In the genomic region with DNA sequence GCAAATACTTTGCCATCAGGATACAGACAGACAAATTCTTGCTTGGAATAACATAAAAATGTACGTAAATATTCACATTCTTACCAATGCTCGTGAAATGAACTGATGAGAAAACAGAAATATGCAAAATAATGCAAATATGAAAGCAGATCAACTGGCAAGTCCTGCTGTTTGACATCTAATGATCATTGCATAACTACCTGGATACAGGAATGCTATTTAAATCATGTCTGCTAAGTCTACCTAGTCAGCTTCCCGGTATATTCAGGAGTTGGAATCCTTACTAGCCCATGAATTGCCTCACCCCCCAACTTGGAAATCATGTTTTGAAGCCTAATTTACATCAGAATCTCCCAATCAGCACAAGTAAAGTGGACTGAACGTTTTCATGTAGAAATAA, we compare ENCODE assay signal across 29 cellular contexts.
"Had no signal": no experiment of that assay in that cellular context is flagged by ENCODE, and none has a peak within 500 bp of the region (broad histone marks: within the 10 kb centered on the region; RNA-seq: fewer than 3 reads in every experiment).

No MANE protein-coding gene starts in this region.

- H3K27me3 Mint-ChIP-seq: natural killer cell treated with Interleukin-12 subunit alpha and Interleukin-12 subunit beta and Interleukin-15 and Interleukin-18, amount 100 ng/mL, for 72 hours; progenitor cell of endocrine pancreas; stimulated activated naive B cell treated with anti-CD40 and anti-IgM and Interleukin-4, amounts not matched to agents 10 μg/mL and 1 μg/mL and 100 μg/mL, for 72 hours; stimulated activated naive CD8-positive, alpha-beta T cell treated with anti-CD3 and anti-CD28 coated beads, Interleukin-15, Interleukin-2, amounts not matched to agents 100 ng/mL and 50 ng/mL, for 24 hours; type B pancreatic cell had no signal

- H3K4me1 ChIP-seq: neural progenitor cell, parathyroid adenoma, psoas muscle, right lobe of liver, sigmoid colon, stomach, thyroid gland, tibial nerve, upper lobe of right lung had no signal

- H3K9me3 ChIP-seq: ovary, psoas muscle, right lobe of liver, sigmoid colon, stomach, thoracic aorta, thyroid gland, tibial nerve, upper lobe of right lung, uterus had no signal

- H3K9me3 Mint-ChIP-seq: nephron progenitor cell; neural progenitor cell; stimulated activated naive B cell treated with anti-CD40 and anti-IgM and Interleukin-4, amounts not matched to agents 10 μg/mL and 1 μg/mL and 100 μg/mL, for 72 hours had no signal

- H3K36me3 ChIP-seq: neural progenitor cell, ovary, right lobe of liver, sigmoid colon, stomach, thoracic aorta, thyroid gland, tibial nerve, upper lobe of right lung, uterus had no signal

- H3K27me3 ChIP-seq: neural progenitor cell, ovary, right lobe of liver, sigmoid colon, stomach, thyroid gland, tibial nerve, upper lobe of right lung, uterus had no signal

- H3K4me3 ChIP-seq: neural progenitor cell, ovary, psoas muscle, right lobe of liver, sigmoid colon, stomach, thoracic aorta, thyroid gland, tibial nerve, upper lobe of right lung, uterus had no signal

- H3K4me2 ChIP-seq: neural progenitor cell had no signal

- H3K4me1 Mint-ChIP-seq: naive thymus-derived CD8-positive, alpha-beta T cell; nephron progenitor cell; neural progenitor cell; stimulated activated effector memory CD8-positive, alpha-beta T cell treated with anti-CD3 and anti-CD28 coated beads, Interleukin-12 subunit alpha, Interleukin-12 subunit beta, amount 100 ng/mL, for 72 hours; stimulated activated naive B cell treated with anti-CD40 and anti-IgM and Interleukin-4, amounts not matched to agents 10 μg/mL and 1 μg/mL and 100 μg/mL, for 72 hours had no signal

- H3K9ac ChIP-seq: neural progenitor cell, parathyroid adenoma had no signal

- H3K27ac Mint-ChIP-seq: naive thymus-derived CD8-positive, alpha-beta T cell; natural killer cell treated with Interleukin-12 subunit alpha and Interleukin-12 subunit beta and Interleukin-15 and Interleukin-18, amount 100 ng/mL, for 72 hours; nephron progenitor cell; neural progenitor cell; progenitor cell of endocrine pancreas; stimulated activated effector memory CD8-positive, alpha-beta T cell treated with anti-CD3 and anti-CD28 coated beads, Interleukin-12 subunit alpha, Interleukin-12 subunit beta, amount 100 ng/mL, for 72 hours; stimulated activated naive B cell treated with anti-CD40 and anti-IgM and Interleukin-4, amounts not matched to agents 10 μg/mL and 1 μg/mL and 100 μg/mL, for 72 hours; stimulated activated naive CD8-positive, alpha-beta T cell treated with anti-CD3 and anti-CD28 coated beads, Interleukin-15, Interleukin-2, amounts not matched to agents 100 ng/mL and 50 ng/mL, for 24 hours; type B pancreatic cell had no signal

- H3K4me3 Mint-ChIP-seq: naive thymus-derived CD8-positive, alpha-beta T cell; natural killer cell treated with Interleukin-12 subunit alpha and Interleukin-12 subunit beta and Interleukin-15 and Interleukin-18, amount 100 ng/mL, for 72 hours; nephron progenitor cell; neural progenitor cell; stimulated activated effector memory CD8-positive, alpha-beta T cell treated with anti-CD3 and anti-CD28 coated beads, Interleukin-12 subunit alpha, Interleukin-12 subunit beta, amount 100 ng/mL, for 72 hours; stimulated activated naive B cell treated with anti-CD40 and anti-IgM and Interleukin-4, amounts not matched to agents 10 μg/mL and 1 μg/mL and 100 μg/mL, for 72 hours; stimulated activated naive CD8-positive, alpha-beta T cell treated with anti-CD3 and anti-CD28 coated beads, Interleukin-15, Interleukin-2, amounts not matched to agents 100 ng/mL and 50 ng/mL, for 24 hours; type B pancreatic cell had no signal

- H3K27ac ChIP-seq: neural progenitor cell, ovary, parathyroid adenoma, psoas muscle, right lobe of liver, sigmoid colon, stomach, thoracic aorta, thyroid gland, tibial nerve, upper lobe of right lung, uterus had no signal

- DNase-seq: naive thymus-derived CD8-positive, alpha-beta T cell; nephron progenitor cell; occipital lobe; ovary; posterior cingulate gyrus; psoas muscle; right cardiac atrium; right lobe of liver; sigmoid colon; small intestine; stimulated activated CD4-positive, alpha-beta T cell treated with anti-CD3 and anti-CD28 coated beads, Interleukin-15, amount 100 ng/mL, for 24 hours; stimulated activated CD4-positive, alpha-beta T cell treated with anti-CD3 and anti-CD28 coated beads, Interleukin-2, amount 100 ng/mL, for 24 hours; stimulated activated CD4-positive, alpha-beta T cell treated with anti-CD3 and anti-CD28 coated beads, Interleukin-2, amount 100 ng/mL, for 48 hours; stimulated activated CD4-positive, alpha-beta T cell treated with anti-CD3 and anti-CD28 coated beads, Interleukin-4, amount 100 ng/mL, for 24 hours; stimulated activated naive B cell treated with anti-CD40 and anti-IgM and Interleukin-4, amounts not matched to agents 10 μg/mL and 1 μg/mL and 100 μg/mL, for 72 hours; stimulated activated naive CD4-positive, alpha-beta T cell treated with Interleukin-2 at 50 U/mL for 16 hours; stomach; thyroid gland; upper lobe of right lung; uterus had no signal

- H3K36me3 Mint-ChIP-seq: naive thymus-derived CD8-positive, alpha-beta T cell; natural killer cell treated with Interleukin-12 subunit alpha and Interleukin-12 subunit beta and Interleukin-15 and Interleukin-18, amount 100 ng/mL, for 72 hours; neural progenitor cell; stimulated activated effector memory CD8-positive, alpha-beta T cell treated with anti-CD3 and anti-CD28 coated beads, Interleukin-12 subunit alpha, Interleukin-12 subunit beta, amount 100 ng/mL, for 72 hours; stimulated activated naive B cell treated with anti-CD40 and anti-IgM and Interleukin-4, amounts not matched to agents 10 μg/mL and 1 μg/mL and 100 μg/mL, for 72 hours; type B pancreatic cell had no signal

- H3K79me2 ChIP-seq: parathyroid adenoma had no signal

- H2AFZ ChIP-seq: neural progenitor cell, parathyroid adenoma had no signal
